Comparison of ENCODE assay signal across 11 cellular contexts in the genomic region with DNA sequence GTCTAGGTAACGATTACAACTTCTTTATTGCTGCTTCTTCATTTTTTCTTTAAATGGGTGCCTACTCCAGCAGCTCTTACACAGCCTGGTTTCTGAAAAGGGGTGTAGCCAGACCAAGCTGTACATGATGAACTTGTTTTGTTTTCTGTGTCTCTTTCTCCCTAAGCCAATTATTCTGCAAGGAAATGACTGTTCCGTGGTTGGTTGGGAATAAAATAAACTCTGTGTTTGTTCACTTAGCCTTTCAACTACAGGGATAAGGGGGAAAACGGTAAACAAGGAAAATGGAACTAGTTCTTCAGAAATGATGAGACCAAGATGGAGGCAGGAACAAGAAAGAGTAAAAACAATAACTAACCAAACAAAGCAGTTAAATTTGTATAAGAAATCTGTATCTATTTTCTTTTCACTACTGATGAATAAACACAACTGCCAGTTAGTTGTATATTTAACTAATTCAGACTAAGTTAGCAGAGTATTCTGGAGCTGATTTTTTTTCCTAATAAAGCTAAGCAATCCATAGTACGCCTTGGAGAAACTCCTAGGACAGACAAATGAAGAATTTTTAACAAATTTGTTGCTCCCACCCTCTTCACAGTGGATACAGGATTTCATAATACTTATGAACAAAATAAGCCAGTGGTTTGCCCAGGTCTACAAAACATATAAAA. TPM values are rescaled to one million over a fixed set of nuclear protein-coding genes. Genes with fewer than 3 reads are reported as not detected.
DNase-seq lines count a peak whose midpoint lies in the region; TF ChIP-seq lines count a peak whose summit lies in the region.
"Had no signal": no experiment of that assay in that cellular context is flagged by ENCODE, and none has a peak within 500 bp of the region (broad histone marks: within the 10 kb centered on the region; RNA-seq: fewer than 3 reads in every experiment).

A gene with protein sequence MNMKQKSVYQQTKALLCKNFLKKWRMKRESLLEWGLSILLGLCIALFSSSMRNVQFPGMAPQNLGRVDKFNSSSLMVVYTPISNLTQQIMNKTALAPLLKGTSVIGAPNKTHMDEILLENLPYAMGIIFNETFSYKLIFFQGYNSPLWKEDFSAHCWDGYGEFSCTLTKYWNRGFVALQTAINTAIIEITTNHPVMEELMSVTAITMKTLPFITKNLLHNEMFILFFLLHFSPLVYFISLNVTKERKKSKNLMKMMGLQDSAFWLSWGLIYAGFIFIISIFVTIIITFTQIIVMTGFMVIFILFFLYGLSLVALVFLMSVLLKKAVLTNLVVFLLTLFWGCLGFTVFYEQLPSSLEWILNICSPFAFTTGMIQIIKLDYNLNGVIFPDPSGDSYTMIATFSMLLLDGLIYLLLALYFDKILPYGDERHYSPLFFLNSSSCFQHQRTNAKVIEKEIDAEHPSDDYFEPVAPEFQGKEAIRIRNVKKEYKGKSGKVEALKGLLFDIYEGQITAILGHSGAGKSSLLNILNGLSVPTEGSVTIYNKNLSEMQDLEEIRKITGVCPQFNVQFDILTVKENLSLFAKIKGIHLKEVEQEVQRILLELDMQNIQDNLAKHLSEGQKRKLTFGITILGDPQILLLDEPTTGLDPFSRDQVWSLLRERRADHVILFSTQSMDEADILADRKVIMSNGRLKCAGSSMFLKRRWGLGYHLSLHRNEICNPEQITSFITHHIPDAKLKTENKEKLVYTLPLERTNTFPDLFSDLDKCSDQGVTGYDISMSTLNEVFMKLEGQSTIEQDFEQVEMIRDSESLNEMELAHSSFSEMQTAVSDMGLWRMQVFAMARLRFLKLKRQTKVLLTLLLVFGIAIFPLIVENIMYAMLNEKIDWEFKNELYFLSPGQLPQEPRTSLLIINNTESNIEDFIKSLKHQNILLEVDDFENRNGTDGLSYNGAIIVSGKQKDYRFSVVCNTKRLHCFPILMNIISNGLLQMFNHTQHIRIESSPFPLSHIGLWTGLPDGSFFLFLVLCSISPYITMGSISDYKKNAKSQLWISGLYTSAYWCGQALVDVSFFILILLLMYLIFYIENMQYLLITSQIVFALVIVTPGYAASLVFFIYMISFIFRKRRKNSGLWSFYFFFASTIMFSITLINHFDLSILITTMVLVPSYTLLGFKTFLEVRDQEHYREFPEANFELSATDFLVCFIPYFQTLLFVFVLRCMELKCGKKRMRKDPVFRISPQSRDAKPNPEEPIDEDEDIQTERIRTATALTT (N-terminal part only) (minus strand): TSS at position 94 of the 671 bp plus-strand sequence. CDS start 1,192 bp downstream, outside the sequence.

- no peak within 1 kb of the TSS for H3K9ac ChIP-seq in smooth muscle cell (ENCODE audit: low read depth)

- intact Hi-C loops in breast epithelium (cut with DNase I; ENCODE audit: low total_unique reads): no loop called here

- no peak for TF ChIP-seq POLR2A in breast epithelium (IDR thresholded peaks at IDR 0.05)

- no peak for TF ChIP-seq CTCF in breast epithelium (IDR thresholded peaks at IDR 0.05)
- no peak for TF ChIP-seq CTCF in smooth muscle cell (IDR thresholded peaks at IDR 0.05; ENCODE audit: borderline replicate concordance, insufficient read depth, poor library complexity, severe bottlenecking)
- TF ChIP-seq CTCF in GM13977 (IDR thresholded peaks at IDR 0.05; ENCODE audit: extremely low read depth, insufficient read depth, missing control alignments): no peak

- no peak within 1 kb of the TSS for H3K4me2 ChIP-seq in smooth muscle cell

- H3K79me2 ChIP-seq in smooth muscle cell (ENCODE audit: low read depth): no peaks in the 10 kb centered on the region

- H2AFZ ChIP-seq in smooth muscle cell (ENCODE audit: low read depth): peak within 1 kb of the TSS; percentile 39

- H3K27me3 ChIP-seq in breast epithelium (no peaks in the 10 kb centered on the region), smooth muscle cell (ENCODE audit: low read depth) (peaks cover 4% of the 10 kb centered on the region)

- H3K36me3 ChIP-seq in breast epithelium: no peaks in the 10 kb centered on the region
- no peaks in the 10 kb centered on the region for H3K36me3 ChIP-seq in smooth muscle cell (ENCODE audit: low read depth)

- H3K27ac ChIP-seq in breast epithelium (peak within 1 kb of the TSS; percentile 50 to 75), smooth muscle cell (ENCODE audit: low read depth) (no peak within 1 kb of the TSS)

- DNase-seq in H4 (ENCODE audit: low spot score) (peak; percentile 36), breast epithelium (ENCODE audit: low spot score in 2 of 2) (no peak), left kidney (ENCODE audit: low read depth, low spot score) (peak; percentile 5), smooth muscle cell (lab: John Stamatoyannopoulos, UW; ENCODE audit: unreplicated experiment) (no peak), GM13977 (ENCODE audit: low spot score) (no peak), cerebellar cortex (ENCODE audit: low spot score) (no peak), NCI-H526 (lab: John Stamatoyannopoulos, UW) (no peak)
- no peak for DNase-seq in activated CD4-positive, CD25-positive, alpha-beta regulatory T cell treated with anti-CD3 and anti-CD28 coated beads, Interleukin-2, amount 50 U/mL, for 72 hours
- DNase-seq: activated naive CD8-positive, alpha-beta T cell treated with anti-CD3 and anti-CD28 coated beads, Interleukin-2, amount 10 ng/mL, durations not matched to agents 7 days and 5 days; Kasumi-1; naive thymus-derived CD8-positive, alpha-beta T cell had no signal

- in situ Hi-C loops in GM13977 (cut with MboI; ENCODE audit: low pct_unique_long_range_greater_than_20kb, low sequenced_read_pairs, unreplicated experiment): no loop called here

- no peaks in the 10 kb centered on the region for H3F3A ChIP-seq in smooth muscle cell (ENCODE audit: low read depth)

- H3K4me1 ChIP-seq in breast epithelium (no peaks in the 10 kb centered on the region), smooth muscle cell (ENCODE audit: low read depth) (no peaks in the 10 kb centered on the region)

- WGBS in smooth muscle cell (ENCODE audit: low lambda C conversion rate): 67% methylated on average over 4 of the region's 4 CpGs

- no peaks in the 10 kb centered on the region for H4K20me1 ChIP-seq in smooth muscle cell (ENCODE audit: low read depth)

- H3K4me3 ChIP-seq in breast epithelium (peak within 1 kb of the TSS; percentile 40 to 61 (median 48)), smooth muscle cell (no peak within 1 kb of the TSS)

- no peaks in the 10 kb centered on the region for H3K9me3 ChIP-seq in breast epithelium
- no peaks in the 10 kb centered on the region for H3K9me3 ChIP-seq in smooth muscle cell (replicated peaks; ENCODE audit: low read depth)

RNA-seq across cellular contexts. Expression of the gene that starts here (rescaled TPM):
- total RNA-seq in H4 (2014; rRNA removed; shearing (Covaris generic)): 1.2 TPM in 1 of 2 replicates, not detected in the other
- total RNA-seq in breast epithelium: 100 to 1,000 TPM in 2 of 3 donors, 10 to 100 TPM in 1; 61.2 to 198 (median 122) TPM
- 0.04 TPM in 1 of 2 replicates, not detected in the other for total RNA-seq in smooth muscle cell
- polyA plus RNA-seq in smooth muscle cell: not detected in 2 replicates

Comparison
In these comparisons a context has a peak if more than half of its experiments do, and no peak if none do; other contexts are left out.
1. RNA of the gene that starts here (total RNA-seq): 61.2 to 198 TPM in breast epithelium; 1.2 TPM in H4 and 0.04 TPM in smooth muscle cell; every median in the first group is over 10 times any median in the second.
2. DNase-seq: peak in H4 (single experiment) and left kidney (single experiment); none in breast epithelium (0 of 2), smooth muscle cell (single experiment), GM13977 (single experiment), cerebellar cortex (single experiment), activated CD4-positive, CD25-positive, alpha-beta regulatory T cell treated with anti-CD3 and anti-CD28 coated beads, Interleukin-2, amount 50 U/mL, for 72 hours (single experiment) and NCI-H526 (0 of 2).